Comparison of ENCODE assay signal across 9 cellular contexts in genomic region chr12:15220451-15220850, GRCh38. TPM values are rescaled to one million over a fixed set of nuclear protein-coding genes. Genes with fewer than 3 reads are reported as not detected.
DNase-seq lines count a peak whose midpoint lies in the region; ATAC-seq and TF ChIP-seq lines count a peak whose summit lies in the region.
"Had no signal": no experiment of that assay in that cellular context is flagged by ENCODE, and none has a peak within 500 bp of the region (broad histone marks: within the 10 kb centered on the region; RNA-seq: fewer than 3 reads in every experiment).

No MANE protein-coding gene starts in this region.

- WGBS in SK-N-SH (ENCODE audit: low lambda C conversion rate), result 87% methylated on average over 4 of the region's 4 CpGs
- WGBS in gastroesophageal sphincter (ENCODE audit: low coverage in 1 of 2), 2 donors, result 47 to 65% methylated on average over 3 to 4 of the region's 4 CpGs
- 56 to 64% methylated on average over 4 of the region's 4 CpGs for WGBS in upper lobe of left lung, 2 donors

- CTCF ChIA-PET in SK-N-SH (lab: Yijun Ruan, JAX), result interaction anchor here (0.9 to 5.0 kb wide), 39 partner anchors 8 to 982 kb away, joined by 3 to 54 read pairs (median 5); no protein-coding TSS in a partner anchor

- H3K9me3 Mint-ChIP-seq in neural crest cell, result no peaks in the 10 kb centered on the region

- TF ChIP-seq CTCF in SK-N-SH (IDR thresholded peaks at IDR 0.05) (no peak), gastroesophageal sphincter (IDR thresholded peaks at IDR 0.05) (no peak), neural crest cell (conservative IDR thresholded peaks at IDR 0.05) (no peak), upper lobe of left lung (IDR thresholded peaks at IDR 0.05) (no peak)

- H3K4me3 Mint-ChIP-seq in neural crest cell, result peak overlapping the region; percentile 83

- H3K4me3 ChIP-seq in SK-N-SH (ENCODE audit: low read depth in 2 of 2, low read length in 1 of 2) (no peak overlapping the region; a peak in 1 of 4 replicates), gastroesophageal sphincter (peak overlapping the region; percentile 46 to 60), upper lobe of left lung (peak overlapping the region in 3 of 4 donors; percentile 35 to 53 (median 46))
- H3K4me3 ChIP-seq: K562 had no signal

- H3K4me1 Mint-ChIP-seq in neural crest cell, result peaks cover 15% of the 10 kb centered on the region

- no peak for TF ChIP-seq POLR2A in gastroesophageal sphincter (IDR thresholded peaks at IDR 0.05)
- TF ChIP-seq POLR2A in upper lobe of left lung (IDR thresholded peaks at IDR 0.05), result no peak

- H3K27ac Mint-ChIP-seq in neural crest cell (ENCODE audit: unreplicated experiment), result no peak overlapping the region

- H3K27me3 ChIP-seq in SK-N-SH (ENCODE audit: insufficient read depth) (no peaks in the 10 kb centered on the region; the same call in 1 of the 2 replicates), gastroesophageal sphincter (no peaks in the 10 kb centered on the region), upper lobe of left lung (no peaks in the 10 kb centered on the region)

- H3K36me3 Mint-ChIP-seq in neural crest cell (ENCODE audit: low read depth), result no peaks in the 10 kb centered on the region

- POLR2A ChIA-PET in SK-N-SH (lab: Yijun Ruan, JAX), result no interaction called here

- TF ChIP-seq EP300 in SK-N-SH (IDR thresholded peaks at IDR 0.05; ENCODE audit: borderline replicate concordance in 1 of 2, low read depth in 1 of 2, low read length in 1 of 2), result no peak
- TF ChIP-seq EP300 in gastroesophageal sphincter (IDR thresholded peaks at IDR 0.05), result no peak
- no peak for TF ChIP-seq EP300 in upper lobe of left lung (IDR thresholded peaks at IDR 0.05)

- H3F3A ChIP-seq in SK-N-SH (replicated peaks; ENCODE audit: insufficient read depth), result no peaks in the 10 kb centered on the region

- no peak for ATAC-seq in SK-N-SH treated with all-trans-retinoic acid at 6 μM for 48 hours
- ATAC-seq in gastroesophageal sphincter, result no peak
- no peak for ATAC-seq in upper lobe of left lung (ENCODE audit: low FRiP score in 2 of 2)
- no peak for ATAC-seq in HG02973 (IDR thresholded peaks at IDR 0.05; ENCODE audit: unreplicated experiment)

- H3K27me3 Mint-ChIP-seq in neural crest cell (ENCODE audit: low read depth), result peaks cover 6% of the 10 kb centered on the region

- H3K9me3 ChIP-seq in SK-N-SH (no peaks in the 10 kb centered on the region), gastroesophageal sphincter (no peaks in the 10 kb centered on the region), upper lobe of left lung (no peaks in the 10 kb centered on the region)

- peak overlapping the region; percentile 91; the same call in 1 of the 2 replicates for H3K4me2 ChIP-seq in SK-N-SH

- H3K36me3 ChIP-seq in SK-N-SH (replicated peaks in 1 of 2; ENCODE audit: control insufficient read depth in 1 of 2, insufficient read depth in 2 of 2, low read length in 1 of 2) (no peaks in the 10 kb centered on the region), gastroesophageal sphincter (no peaks in the 10 kb centered on the region), upper lobe of left lung (no peaks in the 10 kb centered on the region)

- H3K79me2 ChIP-seq in SK-N-SH (ENCODE audit: insufficient read depth), result no peaks in the 10 kb centered on the region

- H2AFZ ChIP-seq in SK-N-SH (ENCODE audit: low read depth), result no peak overlapping the region

- H3K27ac ChIP-seq in SK-N-SH (ENCODE audit: low read depth in 2 of 2, low read length in 1 of 2), result no peak overlapping the region
- H3K27ac ChIP-seq in gastroesophageal sphincter, result peak overlapping the region; percentile 5 to 74 (median 66)
- peak overlapping the region; percentile 62 to 81 (median 70) for H3K27ac ChIP-seq in upper lobe of left lung

- H3K4me1 ChIP-seq in SK-N-SH (ENCODE audit: control insufficient read depth in 1 of 2, insufficient read depth in 2 of 2, low read depth in 1 of 2, low read length in 1 of 2) (peaks cover 0 to 4% of the 10 kb centered on the region in 2 experiments; a peak in 2 of 4 replicates), gastroesophageal sphincter (peaks cover 0 to 15% (median 0%) of the 10 kb centered on the region in 3 donors), upper lobe of left lung (peaks cover 0 to 15% (median 13%) of the 10 kb centered on the region in 4 donors)

- H3K9me2 ChIP-seq in SK-N-SH, result no peaks in the 10 kb centered on the region

- DNase-seq in SK-N-SH (no peak), neural crest cell (ENCODE audit: low read depth, low spot score) (no peak), upper lobe of left lung (no peak), SK-N-DZ (ENCODE audit: low spot score) (no peak), DMS153 treated with DMSO at 0.1 percent for 48 hours (lab: John Stamatoyannopoulos, UW; ENCODE audit: unreplicated experiment) (no peak)

- no peaks in the 10 kb centered on the region for H4K20me1 ChIP-seq in SK-N-SH (ENCODE audit: insufficient read depth)

- H3K9ac ChIP-seq in SK-N-SH, result no peak overlapping the region

- no peak for TF ChIP-seq RAD21 in SK-N-SH (IDR thresholded peaks at IDR 0.05; ENCODE audit: low read length)

TF ChIP-seq in SK-N-SH, 30 proteins besides CTCF, POLR2A, EP300 and RAD21 (continues in another document):
- TF ChIP-seq CHD2 (IDR thresholded peaks at IDR 0.05; ENCODE audit: low read length, partially characterized antibody) (no peak), FOXJ3 (CRISPR knock-in tag; IDR thresholded peaks at IDR 0.05) (no peak), ZBTB33 (IDR thresholded peaks at IDR 0.05; ENCODE audit: borderline replicate concordance, low read depth) (no peak), RCOR1 (IDR thresholded peaks at IDR 0.05; ENCODE audit: low read length) (no peak), YY1 (IDR thresholded peaks at IDR 0.05; ENCODE audit: low read depth) (no peak)
- TF ChIP-seq, protein P1, sequence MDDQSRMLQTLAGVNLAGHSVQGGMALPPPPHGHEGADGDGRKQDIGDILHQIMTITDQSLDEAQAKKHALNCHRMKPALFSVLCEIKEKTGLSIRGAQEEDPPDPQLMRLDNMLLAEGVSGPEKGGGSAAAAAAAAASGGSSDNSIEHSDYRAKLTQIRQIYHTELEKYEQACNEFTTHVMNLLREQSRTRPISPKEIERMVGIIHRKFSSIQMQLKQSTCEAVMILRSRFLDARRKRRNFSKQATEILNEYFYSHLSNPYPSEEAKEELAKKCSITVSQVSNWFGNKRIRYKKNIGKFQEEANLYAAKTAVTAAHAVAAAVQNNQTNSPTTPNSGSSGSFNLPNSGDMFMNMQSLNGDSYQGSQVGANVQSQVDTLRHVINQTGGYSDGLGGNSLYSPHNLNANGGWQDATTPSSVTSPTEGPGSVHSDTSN (IDR thresholded peaks at IDR 0.05), result no peak

TF ChIP-seq in SK-N-SH treated with all-trans-retinoic acid at 6 μM for 48 hours, 23 proteins besides CTCF, POLR2A, EP300 and RAD21:
- TF ChIP-seq ZC3H10 (CRISPR knock-in tag; IDR thresholded peaks at IDR 0.05), result no peak

RNA-seq across cellular contexts. Expression of gene RERG, which starts 0.8 kb away (rescaled TPM):
- 0.49 and 0.84 TPM in 2 replicates for polyA plus RNA-seq in SK-N-SH (2012; rRNA removed)
- 0.62 and 0.75 TPM in 2 replicates for polyA plus RNA-seq in SK-N-SH (2012; cell fraction: cytosol; rRNA removed)
- 0.48 and 0.99 TPM in 2 replicates for polyA plus RNA-seq in SK-N-SH (2012; cell fraction: nucleus; rRNA removed)
- total RNA-seq in gastroesophageal sphincter (10 to 100 TPM; 13.6 to 32.0 (median 19.8) TPM), neural crest cell (0.61 and 1.1 TPM in 2 replicates), upper lobe of left lung (10 to 100 TPM in 5 of 6 donors, 1 to 10 TPM in 1; 9.7 to 21.9 (median 11.9) TPM)
- 44.9 and 47.4 TPM in 2 replicates for polyA plus RNA-seq in SK-N-DZ (2014; cell fraction: cytosol; rRNA removed)
- polyA plus RNA-seq in SK-N-DZ (2014; cell fraction: nucleus; rRNA removed), result 41.3 and 41.7 TPM in 2 replicates

Comparison
In these comparisons a context has a peak if more than half of its experiments do, and no peak if none do; other contexts are left out.
1. H3K27ac ChIP-seq: peak in gastroesophageal sphincter (4 of 4) and upper lobe of left lung (4 of 4); none in SK-N-SH (0 of 2).
2. H3K4me3 ChIP-seq: peak in gastroesophageal sphincter (2 of 2) and upper lobe of left lung (3 of 4); none in SK-N-SH (0 of 2).